Comparison of ENCODE assay signal across 13 cellular contexts in the genomic region with DNA sequence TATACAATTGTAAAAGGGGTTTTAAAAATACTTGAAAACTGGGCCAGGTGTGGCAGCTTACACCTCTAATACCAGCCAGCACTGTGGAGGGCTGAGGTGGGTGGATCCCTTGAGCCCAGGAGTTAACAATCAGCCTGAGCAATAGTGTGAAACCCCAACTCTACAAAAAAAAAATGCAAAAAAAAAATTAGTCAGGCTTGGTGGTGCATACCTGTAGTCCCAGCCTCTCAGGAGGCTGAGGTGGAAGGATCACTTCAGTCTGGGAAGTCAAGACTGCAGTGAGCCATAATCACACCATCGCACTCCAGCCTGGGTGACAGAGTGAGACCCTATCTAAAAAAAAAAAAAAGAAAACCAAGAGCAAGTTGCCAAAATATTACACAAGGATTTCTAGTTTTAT.
DNase-seq lines count a peak whose midpoint lies in the region; ATAC-seq lines count a peak whose summit lies in the region.
"Had no signal": no experiment of that assay in that cellular context is flagged by ENCODE, and none has a peak within 500 bp of the region (broad histone marks: within the 10 kb centered on the region; RNA-seq: fewer than 3 reads in every experiment).

No MANE protein-coding gene starts in this region.

- intact Hi-C loops in left ventricle myocardium superior (cut with micrococcal nuclease) = no loop called here

- H3K4me1 Mint-ChIP-seq in activated naive CD8-positive, alpha-beta T cell treated with anti-CD3 and anti-CD28 coated beads, Interleukin-2, amount 50 U/mL, for 24 hours = peaks cover 49% of the 10 kb centered on the region
- H3K4me1 Mint-ChIP-seq: mesothelial cell of epicardium had no signal

- no peak overlapping the region for H3K27ac Mint-ChIP-seq in activated naive CD8-positive, alpha-beta T cell treated with anti-CD3 and anti-CD28 coated beads, Interleukin-2, amount 50 U/mL, for 24 hours
- H3K27ac Mint-ChIP-seq: mesothelial cell of epicardium had no signal

- ATAC-seq in GM18867 (IDR thresholded peaks at IDR 0.05; ENCODE audit: unreplicated experiment) (peak; percentile 43), HG03565 (IDR thresholded peaks at IDR 0.05; ENCODE audit: unreplicated experiment) (peak; percentile 28), GM21515 (IDR thresholded peaks at IDR 0.05; ENCODE audit: unreplicated experiment) (no peak), left ventricle myocardium superior (no peak), GM18873 (IDR thresholded peaks at IDR 0.05; ENCODE audit: low FRiP score, unreplicated experiment) (no peak)
- peak; percentile 56 for ATAC-seq in activated naive CD8-positive, alpha-beta T cell treated with anti-CD3 and anti-CD28 coated beads, Interleukin-2, amount 50 U/mL, for 24 hours

- H3K27me3 Mint-ChIP-seq in activated naive CD8-positive, alpha-beta T cell treated with anti-CD3 and anti-CD28 coated beads, Interleukin-2, amount 50 U/mL, for 24 hours = no peaks in the 10 kb centered on the region

- H3K9me3 Mint-ChIP-seq in activated naive CD8-positive, alpha-beta T cell treated with anti-CD3 and anti-CD28 coated beads, Interleukin-2, amount 50 U/mL, for 24 hours = peaks cover 31% of the 10 kb centered on the region

- peak overlapping the region; percentile 7 for H3K4me3 Mint-ChIP-seq in activated naive CD8-positive, alpha-beta T cell treated with anti-CD3 and anti-CD28 coated beads, Interleukin-2, amount 50 U/mL, for 24 hours
- H3K4me3 Mint-ChIP-seq: mesothelial cell of epicardium had no signal

- DNase-seq in NOMO-1 treated with DMSO at 0.1 percent for 48 hours (lab: John Stamatoyannopoulos, UW; ENCODE audit: unreplicated experiment) (peak; percentile 18), NOMO-1 treated with dmso at 0.1 percent for 144 hours (lab: John Stamatoyannopoulos, UW; ENCODE audit: unreplicated experiment) (no peak), left ventricle myocardium superior (no peak)
- DNase-seq in activated naive CD8-positive, alpha-beta T cell treated with anti-CD3 and anti-CD28 coated beads, Interleukin-2, amount 50 U/mL, for 24 hours = no peak
- DNase-seq: 8988T; activated effector memory CD4-positive, alpha-beta T cell treated with Interleukin-2 at 50 U/mL for 16 hours; Caco-2; NCI-H2227 treated with DMSO at 0.1 percent for 48 hours had no signal

- peaks cover 21% of the 10 kb centered on the region for H3K36me3 Mint-ChIP-seq in activated naive CD8-positive, alpha-beta T cell treated with anti-CD3 and anti-CD28 coated beads, Interleukin-2, amount 50 U/mL, for 24 hours (ENCODE audit: low read depth)
- H3K36me3 Mint-ChIP-seq: mesothelial cell of epicardium had no signal

Comparison
In these comparisons a context has a peak if more than half of its experiments do, and no peak if none do; other contexts are left out.
1. ATAC-seq: peak in GM18867 (single experiment), HG03565 (single experiment) and activated naive CD8-positive, alpha-beta T cell treated with anti-CD3 and anti-CD28 coated beads, Interleukin-2, amount 50 U/mL, for 24 hours (single experiment); none in GM21515 (single experiment), left ventricle myocardium superior (single experiment) and GM18873 (single experiment).